9 cellular contexts compared by ENCODE assay signal in the genomic region with DNA sequence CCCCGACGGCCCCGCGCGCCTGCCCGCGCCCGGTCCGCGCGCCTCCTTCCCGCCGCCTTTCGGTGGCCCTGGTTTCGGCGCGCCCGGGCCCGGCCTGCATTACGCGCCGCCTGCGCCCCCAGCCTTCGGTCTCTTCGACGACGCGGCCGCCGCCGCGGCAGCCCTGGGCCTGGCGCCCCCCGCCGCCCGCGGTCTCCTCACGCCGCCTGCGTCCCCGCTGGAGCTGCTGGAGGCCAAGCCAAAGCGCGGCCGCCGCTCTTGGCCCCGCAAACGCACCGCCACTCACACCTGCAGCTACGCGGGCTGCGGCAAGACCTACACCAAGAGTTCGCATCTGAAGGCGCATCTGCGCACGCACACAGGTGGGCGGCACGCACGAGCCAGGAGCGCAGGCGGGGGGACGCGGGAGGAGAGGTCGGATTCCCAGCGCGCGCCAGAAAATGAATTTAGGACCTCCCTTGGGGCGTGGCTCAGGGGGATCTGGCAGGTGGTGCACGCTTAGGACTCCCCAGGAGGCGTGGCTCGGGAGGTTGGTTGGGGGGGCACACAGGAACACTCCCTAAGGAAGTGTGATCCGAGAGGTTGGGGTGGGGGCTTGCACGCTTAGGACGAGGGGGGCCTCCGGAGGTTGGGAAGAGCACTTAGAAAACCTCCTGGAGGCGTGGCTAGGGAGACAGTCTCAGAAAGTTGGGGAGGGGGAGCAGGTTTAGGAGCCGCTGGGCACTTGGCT. TPM values are rescaled to one million over a fixed set of nuclear protein-coding genes. Genes with fewer than 3 reads are reported as not detected.
DNase-seq lines count a peak whose midpoint lies in the region; ATAC-seq, FAIRE-seq and TF ChIP-seq lines count a peak whose summit lies in the region.
"Had no signal": no experiment of that assay in that cellular context is flagged by ENCODE, and none has a peak within 500 bp of the region (broad histone marks: within the 10 kb centered on the region; RNA-seq: fewer than 3 reads in every experiment).

No MANE protein-coding gene starts in this region.

- H3K4me3 ChIP-seq in ACC112 (ENCODE audit: low read depth, low read length) = peak overlapping the region; percentile 91
- H3K4me3 ChIP-seq in fibroblast of lung (replicated peaks in 1 of 4; ENCODE audit: control extremely low read depth in 1 of 4, insufficient read depth in 1 of 4, low read depth in 3 of 4, low read length in 4 of 4) = peak overlapping the region; percentile 56 to 75 (median 68)
- H3K4me3 ChIP-seq in osteoblast (ENCODE audit: insufficient read depth, low read length) = peak overlapping the region; percentile 91

- H3K9me3 ChIP-seq in fibroblast of lung (ENCODE audit: control insufficient read depth, insufficient read depth, low read depth, low read length) (no peaks in the 10 kb centered on the region), osteoblast (ENCODE audit: low read depth, low read length) (no peaks in the 10 kb centered on the region)

- H3K27ac Mint-ChIP-seq in activated CD8-positive, alpha-beta T cell treated with anti-CD3 and anti-CD28 coated beads for 36 hours = peak overlapping the region; percentile 22

- FAIRE-seq in RCC 7860 (lab: Jason Lieb, UNC) = no peak
- FAIRE-seq: endometrium had no signal

- no peak for TF ChIP-seq CTCF in activated CD8-positive, alpha-beta T cell treated with anti-CD3 and anti-CD28 coated beads for 36 hours (IDR thresholded peaks at IDR 0.05)
- TF ChIP-seq CTCF in fibroblast of lung (conservative IDR thresholded peaks at IDR 0.05 in 1 of 2, IDR thresholded peaks at IDR 0.05 in 1 of 2; ENCODE audit: low read depth in 1 of 2, low read length in 2 of 2) (no peak), osteoblast (IDR thresholded peaks at IDR 0.05; ENCODE audit: extremely low read depth, low read depth, low read length) (no peak)

- no peaks in the 10 kb centered on the region for H3K36me3 Mint-ChIP-seq in activated CD8-positive, alpha-beta T cell treated with anti-CD3 and anti-CD28 coated beads for 36 hours (ENCODE audit: low read depth)

- H3K4me3 Mint-ChIP-seq in activated CD8-positive, alpha-beta T cell treated with anti-CD3 and anti-CD28 coated beads for 36 hours = peak overlapping the region; percentile 67

- ATAC-seq in activated CD8-positive, alpha-beta T cell treated with anti-CD3 and anti-CD28 coated beads for 36 hours = no peak
- ATAC-seq in GM21723 (IDR thresholded peaks at IDR 0.05; ENCODE audit: unreplicated experiment) = no peak
- ATAC-seq in HG03354 (IDR thresholded peaks at IDR 0.05; ENCODE audit: poor library complexity, severe bottlenecking, unreplicated experiment) = no peak

- no peaks in the 10 kb centered on the region for H3K9me3 Mint-ChIP-seq in activated CD8-positive, alpha-beta T cell treated with anti-CD3 and anti-CD28 coated beads for 36 hours

- intact Hi-C loops in activated CD8-positive, alpha-beta T cell treated with anti-CD3 and anti-CD28 coated beads for 36 hours (cut with micrococcal nuclease) = no loop called here

- no peak overlapping the region for H2AFZ ChIP-seq in ACC112 (ENCODE audit: low read length, unreplicated experiment)
- no peak overlapping the region for H2AFZ ChIP-seq in fibroblast of lung (ENCODE audit: low read length)
- H2AFZ ChIP-seq in osteoblast (ENCODE audit: low read length) = no peak overlapping the region

- H3K4me1 Mint-ChIP-seq in activated CD8-positive, alpha-beta T cell treated with anti-CD3 and anti-CD28 coated beads for 36 hours (ENCODE audit: low read depth) = peaks cover 45% of the 10 kb centered on the region

- DNase-seq in HT1080 (ENCODE audit: low read depth) = peak; percentile 51
- peak; percentile 36 for DNase-seq in activated CD8-positive, alpha-beta T cell treated with anti-CD3 and anti-CD28 coated beads for 36 hours
- DNase-seq in fibroblast of lung (ENCODE audit: low read depth in 2 of 2) = peak in 1 of 2 donors; percentile 33
- peak; percentile 93 for DNase-seq in osteoblast (ENCODE audit: insufficient read length, low spot score, missing footprints)
- no peak for DNase-seq in RCC 7860 (ENCODE audit: low spot score)

- H3K9ac ChIP-seq in fibroblast of lung (ENCODE audit: insufficient read depth, low read length) = peak overlapping the region; percentile 96

- H3K4me2 ChIP-seq in fibroblast of lung (ENCODE audit: extremely low read depth, insufficient read depth, low read length) (peak overlapping the region; percentile 59), osteoblast (ENCODE audit: insufficient read depth, low read length) (peak overlapping the region; percentile 75)

- H3K27ac ChIP-seq in ACC112 (ENCODE audit: low read depth, low read length) = no peak overlapping the region; the same call in 1 of the 2 replicates
- H3K27ac ChIP-seq in fibroblast of lung (ENCODE audit: insufficient read depth, low read length) = peak overlapping the region; percentile 70
- H3K27ac ChIP-seq in osteoblast (ENCODE audit: low read depth, low read length) = peak overlapping the region; percentile 75

- H3K36me3 ChIP-seq in ACC112 (ENCODE audit: insufficient read depth, low read length) = peaks cover 10% of the 10 kb centered on the region
- H3K36me3 ChIP-seq in fibroblast of lung (ENCODE audit: control insufficient read depth, insufficient read depth, low read length) = peaks cover 16% of the 10 kb centered on the region
- H3K36me3 ChIP-seq in osteoblast (ENCODE audit: insufficient read depth, low read length) = peaks cover 23% of the 10 kb centered on the region

- POLR2A ChIA-PET in activated CD8-positive, alpha-beta T cell treated with anti-CD3 and anti-CD28 coated beads for 36 hours (lab: Charles Lee) = no interaction called here

- H3K79me2 ChIP-seq in ACC112 (ENCODE audit: control insufficient read depth, insufficient read depth, low read length, unreplicated experiment) = peaks cover 14% of the 10 kb centered on the region
- peaks cover 22% of the 10 kb centered on the region for H3K79me2 ChIP-seq in fibroblast of lung (ENCODE audit: control insufficient read depth, insufficient read depth, low read length)
- H3K79me2 ChIP-seq in osteoblast (ENCODE audit: insufficient read depth, low read length) = peaks cover 21% of the 10 kb centered on the region

- CTCF ChIA-PET in activated CD8-positive, alpha-beta T cell treated with anti-CD3 and anti-CD28 coated beads for 36 hours (lab: Charles Lee) = interaction anchor here (0.9 to 1.3 kb wide), 3 partner anchors 16 to 57 kb away, joined by 3 to 4 read pairs (median 3); no protein-coding TSS in a partner anchor

- H3K4me1 ChIP-seq in ACC112 (ENCODE audit: control insufficient read depth, insufficient read depth, low read length, unreplicated experiment) (peaks cover 7% of the 10 kb centered on the region), fibroblast of lung (ENCODE audit: control insufficient read depth, extremely low read depth, insufficient read depth, low read length) (peaks cover 8% of the 10 kb centered on the region), osteoblast (ENCODE audit: insufficient read depth, low read length) (peaks cover 13% of the 10 kb centered on the region)

- peaks cover 24% of the 10 kb centered on the region for H3K27me3 Mint-ChIP-seq in activated CD8-positive, alpha-beta T cell treated with anti-CD3 and anti-CD28 coated beads for 36 hours

- H4K20me1 ChIP-seq in fibroblast of lung (ENCODE audit: control insufficient read depth, extremely low read depth, insufficient read depth, low read length) (no peaks in the 10 kb centered on the region), osteoblast (ENCODE audit: insufficient read depth, low read length) (peaks cover 25% of the 10 kb centered on the region)

- H3K27me3 ChIP-seq in ACC112 (ENCODE audit: insufficient read depth, low read length) (no peaks in the 10 kb centered on the region), fibroblast of lung (ENCODE audit: control insufficient read depth, insufficient read depth, low read length) (no peaks in the 10 kb centered on the region), osteoblast (ENCODE audit: insufficient read depth, low read length) (no peaks in the 10 kb centered on the region)

RNA-seq across cellular contexts. Expression of a gene that starts 1.2 kb away (rescaled TPM):
- total RNA-seq in HT1080 (2014; rRNA removed; shearing (Covaris generic)) = 15.6 and 37.9 TPM in 2 replicates
- polyA plus RNA-seq in HT1080 (2015; cell fraction: cytosol; rRNA removed) = 71.4 and 89.3 TPM in 2 replicates
- 73.6 and 96.5 TPM in 2 replicates for polyA plus RNA-seq in HT1080 (2015; cell fraction: nucleus; rRNA removed)
- 1 to 10 TPM in 1 of 2 experiments, under 1 TPM in 1; 0.94 to 1.0 TPM for total RNA-seq in activated CD8-positive, alpha-beta T cell treated with anti-CD3 and anti-CD28 coated beads for 36 hours
- total RNA-seq in fibroblast of lung = 3.3 and 19.2 TPM in 2 replicates
- polyA plus RNA-seq in fibroblast of lung = 6.7 and 11.5 TPM in 2 replicates
- 27.0 and 30.4 TPM in 2 replicates for polyA plus RNA-seq in fibroblast of lung (2012)
- 7.7 and 14.6 TPM in 2 replicates for polyA minus RNA-seq in fibroblast of lung (ENCODE audit: low replicate concordance)
- total RNA-seq in osteoblast = 11.2 and 16.6 TPM in 2 replicates
